In the genomic region with DNA sequence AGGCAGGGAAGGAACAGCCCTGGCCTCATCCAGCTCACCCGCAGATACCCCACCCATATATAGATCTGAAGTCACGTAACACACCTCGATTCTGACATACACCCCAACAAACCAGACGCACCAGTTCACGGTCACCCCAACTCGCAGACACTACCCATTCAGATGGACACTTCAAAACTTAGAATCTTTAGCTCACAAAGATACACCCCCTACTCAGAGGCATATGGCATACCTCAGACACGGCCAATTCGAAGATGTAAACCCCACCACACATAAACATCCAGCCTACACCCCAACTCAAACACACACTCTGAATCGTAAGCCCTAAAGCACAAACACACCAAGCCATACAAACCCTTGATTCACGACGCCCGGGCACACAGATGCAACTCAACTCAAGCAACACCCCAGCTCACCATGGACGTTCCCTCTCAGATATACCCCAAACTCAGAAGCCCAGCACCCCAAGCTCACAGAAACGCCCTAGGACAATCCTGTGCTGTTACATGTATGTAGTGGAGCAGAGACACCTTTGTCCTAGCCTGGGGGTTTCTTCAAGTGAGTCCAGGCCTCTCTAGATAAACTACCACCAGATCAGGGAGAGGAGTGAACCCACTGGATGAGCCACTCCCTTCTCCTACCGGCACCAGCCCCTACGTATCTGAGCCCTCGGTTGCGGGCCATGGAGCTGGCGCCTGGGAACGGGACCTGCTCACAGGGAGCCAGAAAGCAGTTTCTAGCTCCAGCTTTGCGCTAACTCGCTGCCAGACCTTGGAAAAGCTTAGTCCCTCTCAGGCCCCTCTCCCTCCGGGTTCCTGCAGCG, we compare ENCODE assay signal across 9 cellular contexts. TPM values are rescaled to one million over a fixed set of nuclear protein-coding genes. Genes with fewer than 3 reads are reported as not detected.
A peak's percentile ranks its signal among the peaks of the same experiment; 100 is the strongest.
DNase-seq lines count a peak whose midpoint lies in the region; ATAC-seq, FAIRE-seq and TF ChIP-seq lines count a peak whose summit lies in the region.
"Had no signal": no experiment of that assay in that cellular context is flagged by ENCODE, and none has a peak within 500 bp of the region (broad histone marks: within the 10 kb centered on the region; RNA-seq: fewer than 3 reads in every experiment).

No MANE protein-coding gene starts in this region.

- TF ChIP-seq EP300 in K562 (IDR thresholded peaks at IDR 0.05; ENCODE audit: low read length), result no peak

- no peaks in the 10 kb centered on the region for H3K9me1 ChIP-seq in K562 (ENCODE audit: control insufficient read depth, insufficient read depth, low read length)

- peaks cover 31% of the 10 kb centered on the region for H3K4me1 Mint-ChIP-seq in activated CD4-positive, alpha-beta T cell treated with anti-CD3 and anti-CD28 coated beads, Interleukin-2, amount 10 ng/mL, durations not matched to agents 7 days and 5 days

- CTCF ChIA-PET in activated CD4-positive, alpha-beta T cell treated with anti-CD3 and anti-CD28 coated beads, Interleukin-2, amount 10 ng/mL, durations not matched to agents 7 days and 5 days (lab: Charles Lee), result interaction anchor here (1.0 to 5.6 kb wide), 7 partner anchors 11 to 179 kb away, joined by 4 to 65 read pairs (median 10); partner anchors contain the start of genes CUEDC2, FBXL15 and NFKB2
- CTCF ChIA-PET in K562 (lab: Yijun Ruan, JAX; ENCODE audit: low intra/inter-chr PET ratio) (interaction anchor here (0.6 kb wide), 1 partner anchor 14 kb away, joined by 4 read pairs; no protein-coding TSS in a partner anchor), OCI-LY7 (lab: Charles Lee; ENCODE audit: unreplicated experiment) (no interaction called here)

- H3K4me3 Mint-ChIP-seq in activated CD4-positive, alpha-beta T cell treated with anti-CD3 and anti-CD28 coated beads, Interleukin-2, amount 10 ng/mL, durations not matched to agents 7 days and 5 days, result peak overlapping the region; percentile 39

- peaks cover 0 to 35% of the 10 kb centered on the region in 2 experiments; a peak in 3 of 5 replicates for H3K4me1 ChIP-seq in K562 (replicated peaks in 1 of 2; ENCODE audit: control insufficient read depth in 2 of 2, insufficient read depth in 2 of 2, low read length in 2 of 2)
- H3K4me1 ChIP-seq in thymus (ENCODE audit: control insufficient read depth, insufficient read depth, low read length), result peaks cover 19% of the 10 kb centered on the region
- H3K4me1 ChIP-seq in OCI-LY7 (ENCODE audit: insufficient read depth, low read length, poor library complexity, severe bottlenecking), result peaks cover 15% of the 10 kb centered on the region

- H3K9me3 ChIP-seq in K562 (replicated peaks; ENCODE audit: control insufficient read depth, insufficient read depth, low read depth, low read length), result no peaks in the 10 kb centered on the region
- H3K9me3 ChIP-seq in thymus (ENCODE audit: control insufficient read depth), result no peaks in the 10 kb centered on the region
- H3K9me3 ChIP-seq in OCI-LY7 (ENCODE audit: low read length), result no peaks in the 10 kb centered on the region

- H3K79me2 ChIP-seq in K562 (ENCODE audit: control insufficient read depth, insufficient read depth, low read length) (no peaks in the 10 kb centered on the region), OCI-LY7 (ENCODE audit: insufficient read depth, low read depth, low read length) (no peaks in the 10 kb centered on the region)

- peaks cover 24% of the 10 kb centered on the region for H3K27me3 Mint-ChIP-seq in activated CD4-positive, alpha-beta T cell treated with anti-CD3 and anti-CD28 coated beads, Interleukin-2, amount 10 ng/mL, durations not matched to agents 7 days and 5 days

- no peak for TF ChIP-seq CTCF in K562 (IDR thresholded peaks at IDR 0.05 in 2 of 3, conservative IDR thresholded peaks at IDR 0.05 in 1 of 3; ENCODE audit: insufficient read depth in 2 of 3, low read depth in 1 of 3, low read length in 3 of 3)
- no peak for TF ChIP-seq CTCF in OCI-LY7 (conservative IDR thresholded peaks at IDR 0.05; ENCODE audit: low read length)

- H4K20me1 ChIP-seq in K562 (replicated peaks; ENCODE audit: control insufficient read depth, insufficient read depth, low read length) (no peaks in the 10 kb centered on the region), OCI-LY7 (ENCODE audit: insufficient read depth, low read length) (peaks cover 5% of the 10 kb centered on the region; the same call in 1 of the 2 replicates)

- no peak for ATAC-seq in K562

- 41% methylated on average over 18 of the region's 24 CpGs for WGBS in K562 (ENCODE audit: insufficient coverage, low coverage, missing lambda C conversion rate)
- WGBS in thymus, result 47% methylated on average over 24 of the region's 24 CpGs

- 0 out of 2 replicates have a peak overlapping the region, but pooled peaks have one; percentile 24 for H2AFZ ChIP-seq in K562 (ENCODE audit: low read depth, low read length)
- H2AFZ ChIP-seq in OCI-LY7 (ENCODE audit: low read length), result no peak overlapping the region

- no peak for FAIRE-seq in K562 (lab: Jason Lieb, UNC)

- H3K36me3 ChIP-seq in K562 (ENCODE audit: control insufficient read depth, insufficient read depth, low read length), result no peaks in the 10 kb centered on the region
- no peaks in the 10 kb centered on the region for H3K36me3 ChIP-seq in thymus (ENCODE audit: control insufficient read depth, insufficient read depth)
- no peaks in the 10 kb centered on the region for H3K36me3 ChIP-seq in OCI-LY7 (ENCODE audit: insufficient read depth, low read length)

- no peak for TF ChIP-seq POLR2A in K562 (conservative IDR thresholded peaks at IDR 0.05)

- no peaks in the 10 kb centered on the region for H3K9me3 Mint-ChIP-seq in activated CD4-positive, alpha-beta T cell treated with anti-CD3 and anti-CD28 coated beads, Interleukin-2, amount 10 ng/mL, durations not matched to agents 7 days and 5 days

- H3K27ac Mint-ChIP-seq in activated CD4-positive, alpha-beta T cell treated with anti-CD3 and anti-CD28 coated beads, Interleukin-2, amount 10 ng/mL, durations not matched to agents 7 days and 5 days, result peak overlapping the region; percentile 22

- H3K9me2 ChIP-seq in OCI-LY7 (ENCODE audit: insufficient read depth, low read length), result no peaks in the 10 kb centered on the region

- BruUV-seq in K562 (replicated peaks; lab: Mats Ljungman, UMichigan) (no TSS peak), OCI-LY7 (replicated peaks; lab: Mats Ljungman, UMichigan) (no TSS peak)

- H3K27ac ChIP-seq in K562 (ENCODE audit: extremely low read depth, low read depth, low read length) (no peak overlapping the region), thymus (ENCODE audit: low read depth) (peak overlapping the region; percentile 47), OCI-LY7 (ENCODE audit: low read depth, low read length, poor library complexity, severe bottlenecking) (no peak overlapping the region)
- H3K27ac ChIP-seq: RWPE1 had no signal

- DNase-seq in activated CD4-positive, alpha-beta T cell treated with anti-CD3 and anti-CD28 coated beads, Interleukin-2, amount 10 ng/mL, durations not matched to agents 7 days and 5 days, result no peak
- DNase-seq in activated CD4-positive, alpha-beta T cell treated with anti-CD3 and anti-CD28 coated beads for 1 hour, result no peak
- DNase-seq in K562 (ENCODE audit: extremely low read depth in 1 of 4, low spot score in 3 of 4) (no peak), inferior parietal cortex (ENCODE audit: extremely low spot score) (peak; percentile 12), COLO829 (ENCODE audit: low spot score) (no peak), OCI-LY7 (ENCODE audit: low spot score) (no peak), HUDEP-2 (lab: John Stamatoyannopoulos, UW; ENCODE audit: unreplicated experiment in 76 of 76) (no peak)

- POLR2A ChIA-PET in activated CD4-positive, alpha-beta T cell treated with anti-CD3 and anti-CD28 coated beads, Interleukin-2, amount 10 ng/mL, durations not matched to agents 7 days and 5 days (lab: Charles Lee), result interaction anchor here (0.6 kb wide), 1 partner anchor 252 kb away, joined by 3 read pairs; no protein-coding TSS in a partner anchor
- POLR2A ChIA-PET in K562 (lab: Yijun Ruan, JAX), result interaction anchor here (1.0 kb wide), 1 partner anchor 11 kb away, joined by 3 read pairs; no protein-coding TSS in a partner anchor
- POLR2A ChIA-PET in OCI-LY7 (lab: Charles Lee), result no interaction called here

- no peak for TF ChIP-seq RAD21 in K562 (CRISPR knock-in tag; conservative IDR thresholded peaks at IDR 0.05 in 1 of 2, IDR thresholded peaks at IDR 0.05 in 1 of 2)

- intact Hi-C loops in K562 (cut with micrococcal nuclease) (no loop called here), OCI-LY7 (cut with micrococcal nuclease; ENCODE audit: unreplicated experiment) (no loop called here)

- H3K4me2 ChIP-seq in K562 (ENCODE audit: insufficient read depth, low read length) (no peak overlapping the region), OCI-LY7 (ENCODE audit: low read length) (no peak overlapping the region)

- H3K36me3 Mint-ChIP-seq in activated CD4-positive, alpha-beta T cell treated with anti-CD3 and anti-CD28 coated beads, Interleukin-2, amount 10 ng/mL, durations not matched to agents 7 days and 5 days (ENCODE audit: low read depth), result peaks cover 2% of the 10 kb centered on the region

- in situ Hi-C loops in K562 (cut with MboI), result no loop called here

- no peak overlapping the region for H3K4me3 ChIP-seq in K562
- H3K4me3 ChIP-seq in thymus (ENCODE audit: low read length), result peak overlapping the region; percentile 53
- H3K4me3 ChIP-seq in OCI-LY7 (ENCODE audit: low read depth, low read length, poor library complexity, severe bottlenecking), result no peak overlapping the region

- no peak overlapping the region; a peak in 1 of 4 replicates for H3K9ac ChIP-seq in K562 (ENCODE audit: insufficient read depth in 1 of 2, low read depth in 2 of 2, low read length in 2 of 2)

- peaks cover 10 to 49% of the 10 kb centered on the region in 2 experiments; a peak in 3 of 5 replicates for H3K27me3 ChIP-seq in K562 (ENCODE audit: control insufficient read depth in 2 of 2, insufficient read depth in 2 of 2, low read length in 2 of 2)
- H3K27me3 ChIP-seq in thymus (ENCODE audit: control insufficient read depth, insufficient read depth), result peaks cover 54% of the 10 kb centered on the region

RNA-seq across cellular contexts. Expression of gene PSD, which starts 8.8 kb away (rescaled TPM):
- 1 to 10 TPM; 1.4 to 1.6 TPM for total RNA-seq in activated CD4-positive, alpha-beta T cell treated with anti-CD3 and anti-CD28 coated beads, Interleukin-2, amount 10 ng/mL, durations not matched to agents 7 days and 5 days
- 2.6 and 10.1 TPM in 2 replicates for total RNA-seq in K562 (2011; cell fraction: chromatin; rRNA removed; ENCODE audit: low replicate concordance)
- 6.1 and 10.2 TPM in 2 replicates for total RNA-seq in K562 (2011; cell fraction: nucleolus; rRNA removed)
- 3.3 and 4.3 TPM in 2 replicates for total RNA-seq in K562 (2011; cell fraction: nucleoplasm; rRNA removed)
- total RNA-seq in K562 (2014; rRNA removed) (0.54 and 1.1 TPM in 2 replicates), K562 (2014; rRNA removed; fragmentation: Illumina TruSeq; extraction: Trizol) (0.10 and 0.11 TPM in 2 replicates), K562 (2015; rRNA removed; fragmentation: Illumina TruSeq; extraction: Trizol) (0.54 and 0.60 TPM in 2 replicates), K562 (2021) (1.5 and 1.7 TPM in 2 replicates), OCI-LY7 (2022) (10.2 and 10.9 TPM in 2 replicates)
- polyA plus RNA-seq in K562 (2011; rRNA removed) (0.89 and 1.6 TPM in 2 replicates), K562 (2014; fragmentation: Illumina TruSeq; extraction: Trizol) (0.40 and 0.64 TPM in 2 replicates), K562 (2014; fragmentation: Nextera tagmentation; extraction: Ambion mirVana) (not detected), K562 (2014; rRNA removed) (0.89 and 1.5 TPM in 2 replicates), thymus (3.8 TPM)
- polyA plus RNA-seq in K562 (2011; cell fraction: cytosol; rRNA removed), result 1.2 and 3.0 TPM in 2 replicates
- 7.0 and 9.6 TPM in 2 replicates for polyA plus RNA-seq in K562 (2011; cell fraction: nucleus; rRNA removed)
- polyA plus RNA-seq in K562 (2012), result 3.4 TPM in 2 replicates
- polyA minus RNA-seq in K562 (2011; rRNA and poly(A)+ RNA removed), result 0.06 and 0.49 TPM in 2 replicates
- 0.76 and 1.8 TPM in 2 replicates for polyA minus RNA-seq in K562 (2011; cell fraction: cytosol; rRNA and poly(A)+ RNA removed)
- polyA minus RNA-seq in K562 (2011; cell fraction: nucleus; rRNA and poly(A)+ RNA removed), result 2.7 and 3.5 TPM in 2 replicates
- 2.0 and 2.2 TPM in 2 replicates for total RNA-seq in OCI-LY7 (2014; rRNA removed; shearing (Covaris generic))

RNA-seq across cellular contexts. Expression of gene FBXL15, which starts 10.8 kb away (rescaled TPM):
- total RNA-seq in activated CD4-positive, alpha-beta T cell treated with anti-CD3 and anti-CD28 coated beads, Interleukin-2, amount 10 ng/mL, durations not matched to agents 7 days and 5 days, result 10 to 100 TPM in 1 of 2 experiments, 1 to 10 TPM in 1; 8.7 to 11.2 TPM
- 2.1 and 10.9 TPM in 2 replicates for total RNA-seq in K562 (2011; cell fraction: chromatin; rRNA removed; ENCODE audit: low replicate concordance)
- total RNA-seq in K562 (2011; cell fraction: nucleolus; rRNA removed), result 16.8 and 21.0 TPM in 2 replicates
- 6.7 and 7.4 TPM in 2 replicates for total RNA-seq in K562 (2011; cell fraction: nucleoplasm; rRNA removed)
- 25.8 and 27.4 TPM in 2 replicates for total RNA-seq in K562 (2014; rRNA removed)
- 0.80 and 1.2 TPM in 2 replicates for total RNA-seq in K562 (2014; rRNA removed; fragmentation: Illumina TruSeq; extraction: Trizol)
- 4.1 and 4.5 TPM in 2 replicates for total RNA-seq in K562 (2015; rRNA removed; fragmentation: Illumina TruSeq; extraction: Trizol)
- total RNA-seq in K562 (2021), result 19.5 and 25.4 TPM in 2 replicates
- 3.5 and 5.6 TPM in 2 replicates for polyA plus RNA-seq in K562 (2011; rRNA removed)
- polyA plus RNA-seq in K562 (2011; cell fraction: cytosol; rRNA removed), result 10.9 and 32.1 TPM in 2 replicates
- 29.9 and 52.2 TPM in 2 replicates for polyA plus RNA-seq in K562 (2011; cell fraction: nucleus; rRNA removed)
- 9.6 and 16.4 TPM in 2 replicates for polyA plus RNA-seq in K562 (2012)
- 1.4 and 3.1 TPM in 2 replicates for polyA plus RNA-seq in K562 (2014; fragmentation: Illumina TruSeq; extraction: Trizol)
- under 1 TPM; 0.08 to 0.31 TPM for polyA plus RNA-seq in K562 (2014; fragmentation: Nextera tagmentation; extraction: Ambion mirVana)
- 24.0 and 25.9 TPM in 2 replicates for polyA plus RNA-seq in K562 (2014; rRNA removed)
- polyA minus RNA-seq in K562 (2011; rRNA and poly(A)+ RNA removed), result 0.49 and 0.72 TPM in 2 replicates
- polyA minus RNA-seq in K562 (2011; cell fraction: cytosol; rRNA and poly(A)+ RNA removed), result 2.8 and 7.2 TPM in 2 replicates
- polyA minus RNA-seq in K562 (2011; cell fraction: nucleus; rRNA and poly(A)+ RNA removed), result 5.5 and 7.0 TPM in 2 replicates
- 12.0 TPM for polyA plus RNA-seq in thymus
- total RNA-seq in OCI-LY7 (2014; rRNA removed; shearing (Covaris generic)), result 13.3 and 20.9 TPM in 2 replicates
- total RNA-seq in OCI-LY7 (2022), result 13.4 and 18.2 TPM in 2 replicates

RNA-seq across cellular contexts. Expression of gene NFKB2, which starts 14.3 kb away (rescaled TPM):
- total RNA-seq in activated CD4-positive, alpha-beta T cell treated with anti-CD3 and anti-CD28 coated beads, Interleukin-2, amount 10 ng/mL, durations not matched to agents 7 days and 5 days, result 10 to 100 TPM; 74.8 to 81.8 TPM
- 20.7 and 56.0 TPM in 2 replicates for total RNA-seq in K562 (2011; cell fraction: chromatin; rRNA removed; ENCODE audit: low replicate concordance)
- 26.2 and 30.9 TPM in 2 replicates for total RNA-seq in K562 (2011; cell fraction: nucleolus; rRNA removed)
- total RNA-seq in K562 (2011; cell fraction: nucleoplasm; rRNA removed), result 16.3 and 26.1 TPM in 2 replicates
- total RNA-seq in K562 (2014; rRNA removed), result 14.7 and 19.3 TPM in 2 replicates
- total RNA-seq in K562 (2014; rRNA removed; fragmentation: Illumina TruSeq; extraction: Trizol), result 5.7 and 6.0 TPM in 2 replicates
- total RNA-seq in K562 (2015; rRNA removed; fragmentation: Illumina TruSeq; extraction: Trizol), result 4.2 and 5.3 TPM in 2 replicates
- total RNA-seq in K562 (2021), result 20.3 and 20.6 TPM in 2 replicates
- 7.9 and 9.7 TPM in 2 replicates for polyA plus RNA-seq in K562 (2011; rRNA removed)
- polyA plus RNA-seq in K562 (2011; cell fraction: cytosol; rRNA removed), result 5.8 and 10.1 TPM in 2 replicates
- 29.8 and 52.6 TPM in 2 replicates for polyA plus RNA-seq in K562 (2011; cell fraction: nucleus; rRNA removed)
- polyA plus RNA-seq in K562 (2012), result 13.9 and 31.5 TPM in 2 replicates
- polyA plus RNA-seq in K562 (2014; fragmentation: Illumina TruSeq; extraction: Trizol), result 9.4 and 11.4 TPM in 2 replicates
- under 1 TPM; 0.07 to 0.11 TPM for polyA plus RNA-seq in K562 (2014; fragmentation: Nextera tagmentation; extraction: Ambion mirVana)
- 12.2 and 15.3 TPM in 2 replicates for polyA plus RNA-seq in K562 (2014; rRNA removed)
- 4.3 and 4.6 TPM in 2 replicates for polyA minus RNA-seq in K562 (2011; rRNA and poly(A)+ RNA removed)
- 6.4 and 11.0 TPM in 2 replicates for polyA minus RNA-seq in K562 (2011; cell fraction: cytosol; rRNA and poly(A)+ RNA removed)
- polyA minus RNA-seq in K562 (2011; cell fraction: nucleus; rRNA and poly(A)+ RNA removed), result 8.2 and 8.8 TPM in 2 replicates
- 37.8 TPM for polyA plus RNA-seq in thymus
- total RNA-seq in OCI-LY7 (2014; rRNA removed; shearing (Covaris generic)), result 47.1 and 53.3 TPM in 2 replicates
- total RNA-seq in OCI-LY7 (2022), result 67.3 and 75.2 TPM in 2 replicates

RNA-seq across cellular contexts. Expression of gene CUEDC2, which starts 22.6 kb away (rescaled TPM):
- 10 to 100 TPM; 63.6 to 68.9 TPM for total RNA-seq in activated CD4-positive, alpha-beta T cell treated with anti-CD3 and anti-CD28 coated beads, Interleukin-2, amount 10 ng/mL, durations not matched to agents 7 days and 5 days
- total RNA-seq in K562 (2011; cell fraction: chromatin; rRNA removed; ENCODE audit: low replicate concordance), result 16.7 and 39.3 TPM in 2 replicates
- 30.3 and 31.5 TPM in 2 replicates for total RNA-seq in K562 (2011; cell fraction: nucleolus; rRNA removed)
- total RNA-seq in K562 (2011; cell fraction: nucleoplasm; rRNA removed), result 14.4 and 24.2 TPM in 2 replicates
- total RNA-seq in K562 (2014; rRNA removed), result 35.9 and 37.0 TPM in 2 replicates
- total RNA-seq in K562 (2014; rRNA removed; fragmentation: Illumina TruSeq; extraction: Trizol), result 13.5 and 17.8 TPM in 2 replicates
- total RNA-seq in K562 (2015; rRNA removed; fragmentation: Illumina TruSeq; extraction: Trizol), result 19.9 and 21.0 TPM in 2 replicates
- total RNA-seq in K562 (2021), result 36.0 and 40.1 TPM in 2 replicates
- polyA plus RNA-seq in K562 (2011; rRNA removed), result 27.4 and 34.9 TPM in 2 replicates
- polyA plus RNA-seq in K562 (2011; cell fraction: cytosol; rRNA removed), result 53.4 and 65.7 TPM in 2 replicates
- 66.8 and 81.1 TPM in 2 replicates for polyA plus RNA-seq in K562 (2011; cell fraction: nucleus; rRNA removed)
- polyA plus RNA-seq in K562 (2012), result 33.8 and 48.3 TPM in 2 replicates
- 44.5 and 48.9 TPM in 2 replicates for polyA plus RNA-seq in K562 (2014; fragmentation: Illumina TruSeq; extraction: Trizol)
- 10 to 100 TPM in 1 of 2 experiments, 1 to 10 TPM in 1; 8.5 to 17.0 TPM for polyA plus RNA-seq in K562 (2014; fragmentation: Nextera tagmentation; extraction: Ambion mirVana)
- 45.6 and 48.3 TPM in 2 replicates for polyA plus RNA-seq in K562 (2014; rRNA removed)
- 9.5 TPM in 2 replicates for polyA minus RNA-seq in K562 (2011; rRNA and poly(A)+ RNA removed)
- polyA minus RNA-seq in K562 (2011; cell fraction: cytosol; rRNA and poly(A)+ RNA removed), result 22.7 and 24.0 TPM in 2 replicates
- 7.7 and 8.6 TPM in 2 replicates for polyA minus RNA-seq in K562 (2011; cell fraction: nucleus; rRNA and poly(A)+ RNA removed)
- 52.4 TPM for polyA plus RNA-seq in thymus
- 48.9 and 61.0 TPM in 2 replicates for total RNA-seq in OCI-LY7 (2014; rRNA removed; shearing (Covaris generic))
- 71.6 and 73.3 TPM in 2 replicates for total RNA-seq in OCI-LY7 (2022)

RNA-seq across cellular contexts. Expression of gene C10orf95, which starts 41.5 kb away (rescaled TPM):
- under 1 TPM in 1 of 2 experiments, not detected in 1; 0.17 TPM for total RNA-seq in activated CD4-positive, alpha-beta T cell treated with anti-CD3 and anti-CD28 coated beads, Interleukin-2, amount 10 ng/mL, durations not matched to agents 7 days and 5 days
- 0.48 and 0.93 TPM in 2 replicates for total RNA-seq in K562 (2011; cell fraction: chromatin; rRNA removed; ENCODE audit: low replicate concordance)
- 1.0 and 1.3 TPM in 2 replicates for total RNA-seq in K562 (2011; cell fraction: nucleolus; rRNA removed)
- 1.6 and 1.9 TPM in 2 replicates for total RNA-seq in K562 (2011; cell fraction: nucleoplasm; rRNA removed)
- total RNA-seq in K562 (2014; rRNA removed), result 0.41 and 0.90 TPM in 2 replicates
- not detected in 2 replicates for total RNA-seq in K562 (2014; rRNA removed; fragmentation: Illumina TruSeq; extraction: Trizol)
- total RNA-seq in K562 (2015; rRNA removed; fragmentation: Illumina TruSeq; extraction: Trizol), result 0.26 and 0.29 TPM in 2 replicates
- 0.38 and 0.49 TPM in 2 replicates for total RNA-seq in K562 (2021)
- 0.08 and 0.24 TPM in 2 replicates for polyA plus RNA-seq in K562 (2011; rRNA removed)
- polyA plus RNA-seq in K562 (2011; cell fraction: cytosol; rRNA removed), result 0.40 and 0.70 TPM in 2 replicates
- polyA plus RNA-seq in K562 (2011; cell fraction: nucleus; rRNA removed), result 0.63 and 0.87 TPM in 2 replicates
- polyA plus RNA-seq in K562 (2012), result 1.9 and 2.0 TPM in 2 replicates
- polyA plus RNA-seq in K562 (2014; fragmentation: Illumina TruSeq; extraction: Trizol), result 0.18 and 0.30 TPM in 2 replicates
- under 1 TPM; 0.03 to 0.14 TPM for polyA plus RNA-seq in K562 (2014; fragmentation: Nextera tagmentation; extraction: Ambion mirVana)
- polyA plus RNA-seq in K562 (2014; rRNA removed), result 0.16 and 0.35 TPM in 2 replicates
- 0.21 and 0.30 TPM in 2 replicates for polyA minus RNA-seq in K562 (2011; rRNA and poly(A)+ RNA removed)
- not detected in 2 replicates for polyA minus RNA-seq in K562 (2011; cell fraction: cytosol; rRNA and poly(A)+ RNA removed)
- polyA minus RNA-seq in K562 (2011; cell fraction: nucleus; rRNA and poly(A)+ RNA removed), result 1.2 and 1.5 TPM in 2 replicates
- polyA plus RNA-seq in thymus, result 0.46 TPM
- 0.67 and 3.3 TPM in 2 replicates for total RNA-seq in OCI-LY7 (2014; rRNA removed; shearing (Covaris generic))
- 0.50 and 0.67 TPM in 2 replicates for total RNA-seq in OCI-LY7 (2022)
